In genomic region chr4:82352118-82352824, GRCh38 we compare ENCODE assay signal across 14 cellular contexts. TPM values are rescaled to one million over a fixed set of nuclear protein-coding genes. Genes with fewer than 3 reads are reported as not detected.
A peak's percentile ranks its signal among the peaks of the same experiment; 100 is the strongest.
DNase-seq lines count a peak whose midpoint lies in the region; ATAC-seq, FAIRE-seq and TF ChIP-seq lines count a peak whose summit lies in the region.
"Had no signal": no experiment of that assay in that cellular context is flagged by ENCODE, and none has a peak within 500 bp of the region (broad histone marks: within the 10 kb centered on the region; RNA-seq: fewer than 3 reads in every experiment).

No MANE protein-coding gene starts in this region.

- H3K9me3 ChIP-seq in T-helper 17 cell (ENCODE audit: control insufficient read depth, low read length, poor library complexity, severe bottlenecking) = no peaks in the 10 kb centered on the region
- H3K9me3 ChIP-seq in H1 (ENCODE audit: insufficient read depth in 2 of 2, low read depth in 1 of 2, low read length in 1 of 2) = no peaks in the 10 kb centered on the region
- H3K9me3 ChIP-seq: pancreas, Peyer's patch had no signal

- 93% methylated on average over 6 of the region's 6 CpGs; no CpG with 5 or more reads in 1 of the 2 experiments for WGBS in H1 (ENCODE audit: extremely low coverage in 1 of 2, insufficient coverage in 1 of 2, insufficient read length in 1 of 2, insufficient replicate concordance in 2 of 2, low coverage in 1 of 2, low lambda C conversion rate in 2 of 2, missing lambda C conversion rate in 1 of 2), 2 experiments

- no peak overlapping the region for H3K56ac ChIP-seq in H1 (replicated peaks; ENCODE audit: insufficient read length, low read depth, low read length)

- H3K14ac ChIP-seq in H1 (ENCODE audit: insufficient read length) = no peak overlapping the region

- peak; percentile 41 to 48; a peak in 2 of 3 replicates for TF ChIP-seq POLR2A in H1 (IDR thresholded peaks at IDR 0.05; ENCODE audit: control extremely low read depth in 1 of 2, low read depth in 2 of 2, low read length in 2 of 2)

- H4K5ac ChIP-seq in H1 (ENCODE audit: insufficient read length, low read depth, low read length) = no peak overlapping the region

- no peak overlapping the region for H3K27ac ChIP-seq in H1 (ENCODE audit: low read depth, low read length)
- H3K27ac ChIP-seq: pancreas, Peyer's patch had no signal

- no peak for TF ChIP-seq RAD21 in H1 (IDR thresholded peaks at IDR 0.05 in 1 of 2, conservative IDR thresholded peaks at IDR 0.05 in 1 of 2; ENCODE audit: low read depth in 2 of 2, low read length in 2 of 2)

- no peak for TF ChIP-seq EP300 in H1 (IDR thresholded peaks at IDR 0.05; ENCODE audit: borderline replicate concordance in 1 of 2, low read depth in 2 of 2, low read length in 2 of 2)

- no peak for FAIRE-seq in H1 (lab: Jason Lieb, UNC)
- FAIRE-seq: pancreas had no signal

- H2BK15ac ChIP-seq in H1 (ENCODE audit: low read length) = no peak overlapping the region

- no peak overlapping the region for H2AFZ ChIP-seq in H1 (ENCODE audit: low read length)

- H2BK12ac ChIP-seq in H1 (ENCODE audit: low read depth, low read length) = no peak overlapping the region

- H2BK5ac ChIP-seq in H1 (ENCODE audit: low read depth, low read length) = no peak overlapping the region

- no peak overlapping the region for H3K4me3 ChIP-seq in H1 (ENCODE audit: extremely low read depth in 1 of 4, insufficient read depth in 2 of 4, low read depth in 3 of 4, low read length in 4 of 4)
- H3K4me3 ChIP-seq: pancreas, Peyer's patch had no signal

- H3K23me2 ChIP-seq in H1 (ENCODE audit: low read depth, low read length) = no peaks in the 10 kb centered on the region

- H3K79me1 ChIP-seq in H1 (ENCODE audit: low read depth, low read length) = peaks cover 4% of the 10 kb centered on the region; the same call in 1 of the 2 replicates

- H3K4me2 ChIP-seq in H1 (ENCODE audit: insufficient read depth in 1 of 2, low read depth in 2 of 2, low read length in 2 of 2) = no peak overlapping the region

- no peaks in the 10 kb centered on the region for H3K4me1 ChIP-seq in H1 (replicated peaks in 1 of 4; ENCODE audit: control insufficient read depth in 3 of 4, insufficient read depth in 4 of 4, low read length in 3 of 4)
- H3K4me1 ChIP-seq: Peyer's patch had no signal

- no peak overlapping the region for H2AK5ac ChIP-seq in H1 (ENCODE audit: low read depth, low read length)

- H3K9ac ChIP-seq in H1 (replicated peaks in 1 of 4; ENCODE audit: extremely low read depth in 1 of 4, low read depth in 3 of 4, low read length in 3 of 4) = no peak overlapping the region

- CTCF ChIA-PET in H1 (lab: Charles Lee; ENCODE audit: partially characterized antibody) = interaction anchor here (0.9 kb wide), 2 partner anchors 14 to 77 kb away, joined by 3 read pairs; no protein-coding TSS in a partner anchor

- no peak overlapping the region for H3K4ac ChIP-seq in H1 (replicated peaks; ENCODE audit: insufficient read length, low read depth, low read length)

- no peaks in the 10 kb centered on the region for H3K27me3 ChIP-seq in H1 (replicated peaks in 1 of 4; ENCODE audit: control insufficient read depth in 3 of 4, extremely low read depth in 1 of 4, insufficient read depth in 3 of 4, low read length in 3 of 4)
- H3K27me3 ChIP-seq: pancreas, Peyer's patch had no signal

- no peaks in the 10 kb centered on the region for H3K9me3 Mint-ChIP-seq in activated naive CD4-positive, alpha-beta T cell treated with anti-CD3 and anti-CD28 coated beads, Interleukin-2, amount 50 U/mL, for 24 hours
- H3K9me3 Mint-ChIP-seq in stimulated activated naive B cell treated with anti-CD40 and anti-IgM and Interleukin-4, amounts not matched to agents 10 μg/mL and 1 μg/mL and 100 μg/mL, for 72 hours = no peaks in the 10 kb centered on the region

- H2BK20ac ChIP-seq in H1 (ENCODE audit: low read length) = no peak overlapping the region

- H4K91ac ChIP-seq in H1 (replicated peaks; ENCODE audit: insufficient read length, low read length) = no peak overlapping the region

- peaks cover 20 to 74% (median 47%) of the 10 kb centered on the region in 4 experiments for H3K36me3 ChIP-seq in H1 (ENCODE audit: control insufficient read depth in 2 of 4, insufficient read depth in 4 of 4, low read length in 3 of 4)

- peaks cover 0 to 62% of the 10 kb centered on the region in 2 experiments; a peak in 2 of 4 replicates for H3K79me2 ChIP-seq in H1 (ENCODE audit: control insufficient read depth in 1 of 2, insufficient read depth in 2 of 2, low read length in 2 of 2)

- no peak overlapping the region for H3K4me3 Mint-ChIP-seq in activated naive CD4-positive, alpha-beta T cell treated with anti-CD3 and anti-CD28 coated beads, Interleukin-2, amount 50 U/mL, for 24 hours
- no peak overlapping the region for H3K4me3 Mint-ChIP-seq in T-helper 17 cell
- no peak overlapping the region for H3K4me3 Mint-ChIP-seq in stimulated activated naive B cell treated with anti-CD40 and anti-IgM and Interleukin-4, amounts not matched to agents 10 μg/mL and 1 μg/mL and 100 μg/mL, for 72 hours

- ATAC-seq in T-helper 17 cell (no peak), GM21717 (IDR thresholded peaks at IDR 0.05; ENCODE audit: unreplicated experiment) (no peak), GM18873 (IDR thresholded peaks at IDR 0.05; ENCODE audit: low FRiP score, unreplicated experiment) (no peak)
- ATAC-seq in stimulated activated naive B cell treated with anti-CD40 and anti-IgM and Interleukin-4, amounts not matched to agents 10 μg/mL and 1 μg/mL and 100 μg/mL, for 72 hours (replicated peaks) = no peak
- ATAC-seq: pancreas had no signal

- H3K27ac Mint-ChIP-seq in activated naive CD4-positive, alpha-beta T cell treated with anti-CD3 and anti-CD28 coated beads, Interleukin-2, amount 50 U/mL, for 24 hours = peak overlapping the region; percentile 91
- peak overlapping the region; percentile 62 for H3K27ac Mint-ChIP-seq in T-helper 17 cell
- peak overlapping the region; percentile 59 for H3K27ac Mint-ChIP-seq in stimulated activated naive B cell treated with anti-CD40 and anti-IgM and Interleukin-4, amounts not matched to agents 10 μg/mL and 1 μg/mL and 100 μg/mL, for 72 hours

- POLR2A ChIA-PET in H1 (lab: Charles Lee; ENCODE audit: partially characterized antibody) = interaction anchor here (0.9 to 4.9 kb wide), 9 partner anchors 8 to 77 kb away, joined by 3 to 25 read pairs (median 4); no protein-coding TSS in a partner anchor

- H3K4me1 Mint-ChIP-seq in activated naive CD4-positive, alpha-beta T cell treated with anti-CD3 and anti-CD28 coated beads, Interleukin-2, amount 50 U/mL, for 24 hours = peaks cover 64% of the 10 kb centered on the region
- H3K4me1 Mint-ChIP-seq in T-helper 17 cell = peaks cover 21% of the 10 kb centered on the region
- H3K4me1 Mint-ChIP-seq in stimulated activated naive B cell treated with anti-CD40 and anti-IgM and Interleukin-4, amounts not matched to agents 10 μg/mL and 1 μg/mL and 100 μg/mL, for 72 hours = peaks cover 18 to 39% of the 10 kb centered on the region in 2 donors

- H3K23ac ChIP-seq in H1 (ENCODE audit: insufficient read length) = no peak overlapping the region

- no peak for TF ChIP-seq CTCF in H1 (IDR thresholded peaks at IDR 0.05; ENCODE audit: control extremely low read depth in 1 of 3, insufficient read depth in 1 of 3, low read depth in 1 of 3, low read length in 3 of 3)

- H3K27me3 Mint-ChIP-seq in activated naive CD4-positive, alpha-beta T cell treated with anti-CD3 and anti-CD28 coated beads, Interleukin-2, amount 50 U/mL, for 24 hours = no peaks in the 10 kb centered on the region
- no peaks in the 10 kb centered on the region for H3K27me3 Mint-ChIP-seq in T-helper 17 cell
- no peaks in the 10 kb centered on the region for H3K27me3 Mint-ChIP-seq in stimulated activated naive B cell treated with anti-CD40 and anti-IgM and Interleukin-4, amounts not matched to agents 10 μg/mL and 1 μg/mL and 100 μg/mL, for 72 hours

- H3K36me3 Mint-ChIP-seq in activated naive CD4-positive, alpha-beta T cell treated with anti-CD3 and anti-CD28 coated beads, Interleukin-2, amount 50 U/mL, for 24 hours = peaks cover 28% of the 10 kb centered on the region
- peaks cover 6% of the 10 kb centered on the region for H3K36me3 Mint-ChIP-seq in T-helper 17 cell (ENCODE audit: low read depth)
- H3K36me3 Mint-ChIP-seq in stimulated activated naive B cell treated with anti-CD40 and anti-IgM and Interleukin-4, amounts not matched to agents 10 μg/mL and 1 μg/mL and 100 μg/mL, for 72 hours = peaks cover 41 to 49% of the 10 kb centered on the region in 2 donors

- H2BK120ac ChIP-seq in H1 (replicated peaks; ENCODE audit: low read depth, low read length) = no peak overlapping the region

- DNase-seq in activated naive CD4-positive, alpha-beta T cell treated with anti-CD3 and anti-CD28 coated beads, Interleukin-2, amount 50 U/mL, for 16 hours = no peak
- DNase-seq in T-helper 17 cell (no peak), H1 (ENCODE audit: low read depth in 1 of 2, low spot score in 2 of 2) (no peak), NCI-H526 (lab: John Stamatoyannopoulos, UW) (no peak)
- no peak for DNase-seq in stimulated activated naive B cell treated with anti-CD40 and anti-IgM and Interleukin-4, amounts not matched to agents 10 μg/mL and 1 μg/mL and 100 μg/mL, for 72 hours
- DNase-seq: amygdala, mammary epithelial cell, NCI-H510A, pancreas, Peyer's patch, trophoblast cell had no signal

- no peak overlapping the region for H3K18ac ChIP-seq in H1 (ENCODE audit: extremely low read depth, low read length)

- peaks cover 4 to 15% of the 10 kb centered on the region in 2 experiments for H4K20me1 ChIP-seq in H1 (replicated peaks in 1 of 2; ENCODE audit: control insufficient read depth in 1 of 2, insufficient read depth in 2 of 2, low read length in 2 of 2)

- H4K8ac ChIP-seq in H1 (ENCODE audit: extremely low read depth, insufficient read depth, low read length) = no peak overlapping the region

TF ChIP-seq in H1, 55 proteins besides CTCF, POLR2A, EP300 and RAD21:
- no peak for TF ChIP-seq SP4 (IDR thresholded peaks at IDR 0.05; ENCODE audit: low read length)
- TF ChIP-seq POLR2AphosphoS5 (IDR thresholded peaks at IDR 0.05; ENCODE audit: low read depth, low read length) = peak; percentile 80
- no peak for TF ChIP-seq SIRT6 (IDR thresholded peaks at IDR 0.05; ENCODE audit: low read length)

RNA-seq across cellular contexts. Expression of gene HNRNPD, which starts 21.5 kb away (rescaled TPM):
- total RNA-seq in T-helper 17 cell = 100 to 1,000 TPM; 212 to 226 TPM
- total RNA-seq in H1 (2021; fragmentation: NEBNext Ultra II Directional; extraction: Animal tissue kit (Norgen Biotek cat#: 25700)) = 642 and 646 TPM in 2 replicates
- 118 and 144 TPM in 2 replicates for polyA plus RNA-seq in H1 (2011; rRNA removed)
- 153 TPM for polyA plus RNA-seq in H1 (2011; cell fraction: cytosol; rRNA removed)
- polyA plus RNA-seq in H1 (2011; cell fraction: nucleus; rRNA removed) = 156 TPM
- polyA plus RNA-seq in H1 (2012, experiment 1 of 2) = 510 to 581 TPM (median 530 TPM) in 4 replicates
- polyA plus RNA-seq in H1 (2012, experiment 2 of 2) = 265 TPM
- 610 TPM for polyA plus RNA-seq in H1 (2013, experiment 1 of 2)
- 607 TPM for polyA plus RNA-seq in H1 (2013, experiment 2 of 2)
- polyA minus RNA-seq in H1 (2011; rRNA and poly(A)+ RNA removed) = 33.5 and 37.3 TPM in 2 replicates
- 85.3 TPM for polyA minus RNA-seq in H1 (2011; cell fraction: cytosol; rRNA and poly(A)+ RNA removed)
- polyA minus RNA-seq in H1 (2011; cell fraction: nucleus; rRNA and poly(A)+ RNA removed) = 102 TPM
